1 cellular context compared by ENCODE assay signal in the genomic region with DNA sequence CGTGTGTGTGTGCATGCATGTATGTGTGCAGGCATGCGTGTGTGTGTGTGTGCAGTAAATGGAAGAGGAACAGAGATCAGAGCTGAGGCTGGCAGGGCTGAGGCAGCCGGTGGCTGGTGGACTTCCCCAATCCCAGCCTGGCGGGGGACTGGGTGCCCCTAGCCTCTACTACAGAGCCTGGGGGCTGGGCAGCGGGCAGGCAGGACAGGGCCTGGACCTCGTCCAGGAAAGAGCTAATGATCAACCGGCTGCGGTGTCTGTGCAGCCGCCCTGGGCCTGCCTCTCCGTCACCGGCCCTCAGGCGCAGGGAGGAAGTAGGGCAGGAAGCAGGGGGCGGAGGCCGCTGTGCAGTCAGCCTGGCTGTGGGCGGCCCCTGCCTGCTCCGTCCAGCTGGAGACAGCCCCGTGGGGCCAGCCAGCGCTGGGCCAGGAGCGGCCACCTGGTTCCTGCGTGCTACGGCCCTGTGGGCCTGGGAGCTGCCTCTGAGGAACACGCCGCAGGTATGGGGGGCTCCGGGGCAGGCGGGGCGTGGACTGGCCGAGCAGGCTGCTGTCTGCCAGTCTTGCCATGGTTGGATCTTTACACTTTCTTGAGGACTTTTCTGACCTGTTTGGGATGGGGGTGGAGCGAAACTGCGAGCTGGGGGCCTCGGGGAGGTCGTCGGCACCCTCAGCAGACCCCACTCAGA.
TF ChIP-seq lines count a peak whose summit lies in the region.

SH3TC1 (plus strand) TSS at position 385 of the 688 bp plus-strand sequence. CDS start 5,905 bp downstream, outside the sequence.

TF ChIP-seq in K562, 482 proteins besides CTCF, POLR2A, EP300 and RAD21 (continued from another document and continues in another):
- TF ChIP-seq, protein P1, sequence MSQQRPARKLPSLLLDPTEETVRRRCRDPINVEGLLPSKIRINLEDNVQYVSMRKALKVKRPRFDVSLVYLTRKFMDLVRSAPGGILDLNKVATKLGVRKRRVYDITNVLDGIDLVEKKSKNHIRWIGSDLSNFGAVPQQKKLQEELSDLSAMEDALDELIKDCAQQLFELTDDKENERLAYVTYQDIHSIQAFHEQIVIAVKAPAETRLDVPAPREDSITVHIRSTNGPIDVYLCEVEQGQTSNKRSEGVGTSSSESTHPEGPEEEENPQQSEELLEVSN (IDR thresholded peaks at IDR 0.05; ENCODE audit: borderline replicate concordance in 1 of 2, extremely low read depth in 1 of 2, insufficient read depth in 1 of 2, insufficient read length in 1 of 2, low read depth in 1 of 2, low read length in 1 of 2, poor library complexity in 1 of 2, severe bottlenecking in 1 of 2) = peak in 1 of 2 experiments; percentile 12
- TF ChIP-seq GABPA (tag; conservative IDR thresholded peaks at IDR 0.05; ENCODE audit: low read depth) = peak; percentile 72
- no peak for TF ChIP-seq EZH2 (IDR thresholded peaks at IDR 0.05; ENCODE audit: borderline replicate concordance, low read depth, low read length)
- TF ChIP-seq CXXC5 (CRISPR knock-in tag; IDR thresholded peaks at IDR 0.05) = peak; percentile 40; the same call in 1 of the 2 replicates
- no peak for TF ChIP-seq ZNF77 (CRISPR knock-in tag; IDR thresholded peaks at IDR 0.05)
- TF ChIP-seq ZNF184 (CRISPR knock-in tag; IDR thresholded peaks at IDR 0.05) = no peak
- TF ChIP-seq ZFP91 (CRISPR knock-in tag; IDR thresholded peaks at IDR 0.05) = no peak
- peak; percentile 29 to 89; a peak in 3 of 4 replicates for TF ChIP-seq ETV6 (IDR thresholded peaks at IDR 0.05; ENCODE audit: borderline replicate concordance in 1 of 2, low read depth in 2 of 2, low read length in 1 of 2)
- no peak for TF ChIP-seq ETV6 (CRISPR knock-in tag; IDR thresholded peaks at IDR 0.05; ENCODE audit: borderline replicate concordance)
- TF ChIP-seq RBM15 (IDR thresholded peaks at IDR 0.05; ENCODE audit: insufficient read depth, low read length) = no peak
- TF ChIP-seq FOXA1 (IDR thresholded peaks at IDR 0.05; ENCODE audit: borderline replicate concordance) = no peak
- TF ChIP-seq ZNF165 (CRISPR knock-in tag; IDR thresholded peaks at IDR 0.05; ENCODE audit: borderline replicate concordance) = no peak
- peak in 1 of 2 experiments; percentile 90; a peak in 1 of 4 replicates for TF ChIP-seq SRF (CRISPR knock-in tag; IDR thresholded peaks at IDR 0.05)
- no peak for TF ChIP-seq NFXL1 (CRISPR knock-in tag; IDR thresholded peaks at IDR 0.05)
- TF ChIP-seq PHF8 (IDR thresholded peaks at IDR 0.05; ENCODE audit: borderline replicate concordance, low read length) = peak; percentile 30; the same call in 1 of the 2 replicates
- peak; percentile 59; the same call in 1 of the 2 replicates for TF ChIP-seq RNF2 (IDR thresholded peaks at IDR 0.05)
- TF ChIP-seq ZEB2 (IDR thresholded peaks at IDR 0.05) = no peak
- TF ChIP-seq MCM5 (IDR thresholded peaks at IDR 0.05; ENCODE audit: low read depth) = no peak
- TF ChIP-seq, protein P2, sequence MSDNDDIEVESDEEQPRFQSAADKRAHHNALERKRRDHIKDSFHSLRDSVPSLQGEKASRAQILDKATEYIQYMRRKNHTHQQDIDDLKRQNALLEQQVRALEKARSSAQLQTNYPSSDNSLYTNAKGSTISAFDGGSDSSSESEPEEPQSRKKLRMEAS (CRISPR knock-in tag; IDR thresholded peaks at IDR 0.05) = peak; percentile 76; the same call in 1 of the 2 replicates
- no peak for TF ChIP-seq ZNF282 (CRISPR knock-in tag; IDR thresholded peaks at IDR 0.05)
- peak; percentile 73; the same call in 1 of the 2 replicates for TF ChIP-seq L3MBTL2 (IDR thresholded peaks at IDR 0.05)
- TF ChIP-seq CTBP1 (IDR thresholded peaks at IDR 0.05; ENCODE audit: borderline replicate concordance) = no peak; the same call in 1 of the 2 replicates
- TF ChIP-seq, protein P3, sequence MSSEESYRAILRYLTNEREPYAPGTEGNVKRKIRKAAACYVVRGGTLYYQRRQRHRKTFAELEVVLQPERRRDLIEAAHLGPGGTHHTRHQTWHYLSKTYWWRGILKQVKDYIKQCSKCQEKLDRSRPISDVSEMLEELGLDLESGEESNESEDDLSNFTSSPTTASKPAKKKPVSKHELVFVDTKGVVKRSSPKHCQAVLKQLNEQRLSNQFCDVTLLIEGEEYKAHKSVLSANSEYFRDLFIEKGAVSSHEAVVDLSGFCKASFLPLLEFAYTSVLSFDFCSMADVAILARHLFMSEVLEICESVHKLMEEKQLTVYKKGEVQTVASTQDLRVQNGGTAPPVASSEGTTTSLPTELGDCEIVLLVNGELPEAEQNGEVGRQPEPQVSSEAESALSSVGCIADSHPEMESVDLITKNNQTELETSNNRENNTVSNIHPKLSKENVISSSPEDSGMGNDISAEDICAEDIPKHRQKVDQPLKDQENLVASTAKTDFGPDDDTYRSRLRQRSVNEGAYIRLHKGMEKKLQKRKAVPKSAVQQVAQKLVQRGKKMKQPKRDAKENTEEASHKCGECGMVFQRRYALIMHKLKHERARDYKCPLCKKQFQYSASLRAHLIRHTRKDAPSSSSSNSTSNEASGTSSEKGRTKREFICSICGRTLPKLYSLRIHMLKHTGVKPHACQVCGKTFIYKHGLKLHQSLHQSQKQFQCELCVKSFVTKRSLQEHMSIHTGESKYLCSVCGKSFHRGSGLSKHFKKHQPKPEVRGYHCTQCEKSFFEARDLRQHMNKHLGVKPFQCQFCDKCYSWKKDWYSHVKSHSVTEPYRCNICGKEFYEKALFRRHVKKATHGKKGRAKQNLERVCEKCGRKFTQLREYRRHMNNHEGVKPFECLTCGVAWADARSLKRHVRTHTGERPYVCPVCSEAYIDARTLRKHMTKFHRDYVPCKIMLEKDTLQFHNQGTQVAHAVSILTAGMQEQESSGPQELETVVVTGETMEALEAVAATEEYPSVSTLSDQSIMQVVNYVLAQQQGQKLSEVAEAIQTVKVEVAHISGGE (CRISPR knock-in tag; IDR thresholded peaks at IDR 0.05) = peak in 1 of 3 experiments; percentile 40; a peak in 1 of 6 replicates
- no peak for TF ChIP-seq ZC3H8 (IDR thresholded peaks at IDR 0.05)
- TF ChIP-seq, protein P4, sequence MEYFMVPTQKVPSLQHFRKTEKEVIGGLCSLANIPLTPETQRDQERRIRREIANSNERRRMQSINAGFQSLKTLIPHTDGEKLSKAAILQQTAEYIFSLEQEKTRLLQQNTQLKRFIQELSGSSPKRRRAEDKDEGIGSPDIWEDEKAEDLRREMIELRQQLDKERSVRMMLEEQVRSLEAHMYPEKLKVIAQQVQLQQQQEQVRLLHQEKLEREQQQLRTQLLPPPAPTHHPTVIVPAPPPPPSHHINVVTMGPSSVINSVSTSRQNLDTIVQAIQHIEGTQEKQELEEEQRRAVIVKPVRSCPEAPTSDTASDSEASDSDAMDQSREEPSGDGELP (CRISPR knock-in tag; IDR thresholded peaks at IDR 0.05; ENCODE audit: borderline replicate concordance) = peak; percentile 96
- TF ChIP-seq, protein P5, sequence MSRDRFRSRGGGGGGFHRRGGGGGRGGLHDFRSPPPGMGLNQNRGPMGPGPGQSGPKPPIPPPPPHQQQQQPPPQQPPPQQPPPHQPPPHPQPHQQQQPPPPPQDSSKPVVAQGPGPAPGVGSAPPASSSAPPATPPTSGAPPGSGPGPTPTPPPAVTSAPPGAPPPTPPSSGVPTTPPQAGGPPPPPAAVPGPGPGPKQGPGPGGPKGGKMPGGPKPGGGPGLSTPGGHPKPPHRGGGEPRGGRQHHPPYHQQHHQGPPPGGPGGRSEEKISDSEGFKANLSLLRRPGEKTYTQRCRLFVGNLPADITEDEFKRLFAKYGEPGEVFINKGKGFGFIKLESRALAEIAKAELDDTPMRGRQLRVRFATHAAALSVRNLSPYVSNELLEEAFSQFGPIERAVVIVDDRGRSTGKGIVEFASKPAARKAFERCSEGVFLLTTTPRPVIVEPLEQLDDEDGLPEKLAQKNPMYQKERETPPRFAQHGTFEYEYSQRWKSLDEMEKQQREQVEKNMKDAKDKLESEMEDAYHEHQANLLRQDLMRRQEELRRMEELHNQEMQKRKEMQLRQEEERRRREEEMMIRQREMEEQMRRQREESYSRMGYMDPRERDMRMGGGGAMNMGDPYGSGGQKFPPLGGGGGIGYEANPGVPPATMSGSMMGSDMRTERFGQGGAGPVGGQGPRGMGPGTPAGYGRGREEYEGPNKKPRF (IDR thresholded peaks at IDR 0.05; ENCODE audit: low read depth, low read length) = no peak
- peak; percentile 74 for TF ChIP-seq ETV1 (tag; conservative IDR thresholded peaks at IDR 0.05; ENCODE audit: low read depth)
- no peak for TF ChIP-seq ZNF512 (tag; IDR thresholded peaks at IDR 0.05)
- TF ChIP-seq SMAD4 (CRISPR knock-in tag; conservative IDR thresholded peaks at IDR 0.05) = 0 out of 2 replicates have a peak, but pooled peaks have one; percentile 38
- no peak for TF ChIP-seq NCOA1 (IDR thresholded peaks at IDR 0.05; ENCODE audit: low read depth)
- no peak for TF ChIP-seq PYGO2 (tag; IDR thresholded peaks at IDR 0.05)
- TF ChIP-seq EGR1 (conservative IDR thresholded peaks at IDR 0.05) = peak; percentile 75
- no peak for TF ChIP-seq ZNF311 (CRISPR knock-in tag; IDR thresholded peaks at IDR 0.05)
- TF ChIP-seq ZBTB17 (CRISPR knock-in tag; IDR thresholded peaks at IDR 0.05) = 0 out of 2 replicates have a peak, but pooled peaks have one; percentile 33
- TF ChIP-seq TAF15 (IDR thresholded peaks at IDR 0.05; ENCODE audit: low read depth, low read length) = no peak
- no peak for TF ChIP-seq ZNF197 (CRISPR knock-in tag; IDR thresholded peaks at IDR 0.05; ENCODE audit: low read depth)
- TF ChIP-seq TCF7L2 (IDR thresholded peaks at IDR 0.05; ENCODE audit: low read depth, low read length) = no peak
- no peak for TF ChIP-seq MNT (conservative IDR thresholded peaks at IDR 0.05)
- 0 out of 2 replicates have a peak, but pooled peaks have one; percentile 2 for TF ChIP-seq BHLHE40 (IDR thresholded peaks at IDR 0.05; ENCODE audit: low read length)
- TF ChIP-seq CHD1 (IDR thresholded peaks at IDR 0.05; ENCODE audit: low read length) = no peak
- TF ChIP-seq, protein P6, sequence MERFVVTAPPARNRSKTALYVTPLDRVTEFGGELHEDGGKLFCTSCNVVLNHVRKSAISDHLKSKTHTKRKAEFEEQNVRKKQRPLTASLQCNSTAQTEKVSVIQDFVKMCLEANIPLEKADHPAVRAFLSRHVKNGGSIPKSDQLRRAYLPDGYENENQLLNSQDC (CRISPR knock-in tag; IDR thresholded peaks at IDR 0.05) = no peak
- TF ChIP-seq ZBTB7A (IDR thresholded peaks at IDR 0.05; ENCODE audit: borderline replicate concordance, control insufficient read depth, low read depth, low read length) = peak; percentile 9; the same call in 1 of the 2 replicates
- TF ChIP-seq SNIP1 (IDR thresholded peaks at IDR 0.05; ENCODE audit: low read depth) = no peak
- peak; percentile 42; the same call in 1 of the 2 replicates for TF ChIP-seq ELF1 (tag; IDR thresholded peaks at IDR 0.05)
- TF ChIP-seq MYC (IDR thresholded peaks at IDR 0.05; ENCODE audit: low read depth, low read length) = no peak
- peak; percentile 22; the same call in 1 of the 2 replicates for TF ChIP-seq MYC (CRISPR knock-in tag; IDR thresholded peaks at IDR 0.05; ENCODE audit: borderline replicate concordance, low read depth)
